Comparison of ENCODE assay signal across 1 cellular context in the genomic region with DNA sequence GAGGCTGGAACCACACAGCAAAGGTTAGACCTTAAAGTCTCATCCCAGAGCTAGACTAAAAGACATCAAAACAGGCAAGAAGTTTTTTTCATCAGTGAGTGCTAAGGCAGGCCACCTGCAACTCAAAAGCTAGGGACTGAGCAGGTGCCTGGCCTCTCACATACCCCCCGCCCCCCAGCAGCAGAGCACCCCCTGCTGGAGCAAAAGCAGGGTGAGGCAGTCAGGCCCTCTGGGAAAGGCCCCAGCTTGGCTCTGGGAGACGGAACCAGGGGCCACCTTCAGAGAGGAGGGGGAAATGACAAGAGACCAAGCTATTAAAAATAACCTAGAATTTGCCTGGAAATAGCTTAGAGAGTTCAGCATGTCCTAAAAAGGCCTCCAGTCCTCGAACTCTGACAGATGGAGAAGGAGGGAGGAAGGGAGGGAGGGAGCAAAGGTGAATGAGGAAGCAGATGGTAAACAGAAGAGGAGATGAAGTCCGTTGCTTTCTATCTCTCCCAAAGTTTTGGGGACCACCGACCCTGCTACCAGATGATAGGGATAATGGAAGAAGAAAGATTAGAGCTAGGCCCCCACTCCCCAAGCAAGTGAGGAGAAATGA.
TF ChIP-seq lines count a peak whose summit lies in the region.

No MANE protein-coding gene starts in this region.

TF ChIP-seq in HEK293, 187 proteins besides CTCF, POLR2A, EP300 and RAD21 (continued from another document):
- TF ChIP-seq, protein P1, sequence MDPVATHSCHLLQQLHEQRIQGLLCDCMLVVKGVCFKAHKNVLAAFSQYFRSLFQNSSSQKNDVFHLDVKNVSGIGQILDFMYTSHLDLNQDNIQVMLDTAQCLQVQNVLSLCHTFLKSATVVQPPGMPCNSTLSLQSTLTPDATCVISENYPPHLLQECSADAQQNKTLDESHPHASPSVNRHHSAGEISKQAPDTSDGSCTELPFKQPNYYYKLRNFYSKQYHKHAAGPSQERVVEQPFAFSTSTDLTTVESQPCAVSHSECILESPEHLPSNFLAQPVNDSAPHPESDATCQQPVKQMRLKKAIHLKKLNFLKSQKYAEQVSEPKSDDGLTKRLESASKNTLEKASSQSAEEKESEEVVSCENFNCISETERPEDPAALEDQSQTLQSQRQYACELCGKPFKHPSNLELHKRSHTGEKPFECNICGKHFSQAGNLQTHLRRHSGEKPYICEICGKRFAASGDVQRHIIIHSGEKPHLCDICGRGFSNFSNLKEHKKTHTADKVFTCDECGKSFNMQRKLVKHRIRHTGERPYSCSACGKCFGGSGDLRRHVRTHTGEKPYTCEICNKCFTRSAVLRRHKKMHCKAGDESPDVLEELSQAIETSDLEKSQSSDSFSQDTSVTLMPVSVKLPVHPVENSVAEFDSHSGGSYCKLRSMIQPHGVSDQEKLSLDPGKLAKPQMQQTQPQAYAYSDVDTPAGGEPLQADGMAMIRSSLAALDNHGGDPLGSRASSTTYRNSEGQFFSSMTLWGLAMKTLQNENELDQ (tag by site-specific recombination; IDR thresholded peaks at IDR 0.05; ENCODE audit: low read depth): no peak
- no peak for TF ChIP-seq ZNF221 (tag by site-specific recombination; IDR thresholded peaks at IDR 0.05; ENCODE audit: borderline replicate concordance)
- no peak for TF ChIP-seq ZNF112 (tag by site-specific recombination; IDR thresholded peaks at IDR 0.05)
- TF ChIP-seq, protein P2, sequence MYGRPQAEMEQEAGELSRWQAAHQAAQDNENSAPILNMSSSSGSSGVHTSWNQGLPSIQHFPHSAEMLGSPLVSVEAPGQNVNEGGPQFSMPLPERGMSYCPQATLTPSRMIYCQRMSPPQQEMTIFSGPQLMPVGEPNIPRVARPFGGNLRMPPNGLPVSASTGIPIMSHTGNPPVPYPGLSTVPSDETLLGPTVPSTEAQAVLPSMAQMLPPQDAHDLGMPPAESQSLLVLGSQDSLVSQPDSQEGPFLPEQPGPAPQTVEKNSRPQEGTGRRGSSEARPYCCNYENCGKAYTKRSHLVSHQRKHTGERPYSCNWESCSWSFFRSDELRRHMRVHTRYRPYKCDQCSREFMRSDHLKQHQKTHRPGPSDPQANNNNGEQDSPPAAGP (tag by site-specific recombination; IDR thresholded peaks at IDR 0.05): no peak
- TF ChIP-seq ZNF701 (tag by site-specific recombination; IDR thresholded peaks at IDR 0.05): no peak
- no peak for TF ChIP-seq ZNF510 (tag by site-specific recombination; IDR thresholded peaks at IDR 0.05; ENCODE audit: insufficient replicate concordance)
- TF ChIP-seq ZNF394 (tag by site-specific recombination; IDR thresholded peaks at IDR 0.05; ENCODE audit: borderline replicate concordance): no peak
- TF ChIP-seq ZNF558 (tag by site-specific recombination; IDR thresholded peaks at IDR 0.05): no peak
- peak; percentile 60 for TF ChIP-seq ZNF366 (tag by site-specific recombination; conservative IDR thresholded peaks at IDR 0.05)
- TF ChIP-seq TSHZ1 (tag by site-specific recombination; IDR thresholded peaks at IDR 0.05; ENCODE audit: borderline replicate concordance): no peak
- TF ChIP-seq YY2 (tag by site-specific recombination; IDR thresholded peaks at IDR 0.05): no peak
- no peak for TF ChIP-seq ZBTB11 (tag by site-specific recombination; conservative IDR thresholded peaks at IDR 0.05; ENCODE audit: low read depth)
- 0 out of 2 replicates have a peak, but pooled peaks have one; percentile 11 for TF ChIP-seq ZNF654 (tag by site-specific recombination; IDR thresholded peaks at IDR 0.05; ENCODE audit: low read depth)
- peak; percentile 65 for TF ChIP-seq ZBTB48 (tag by site-specific recombination; IDR thresholded peaks at IDR 0.05)
- TF ChIP-seq ZNF76 (tag by site-specific recombination; IDR thresholded peaks at IDR 0.05; ENCODE audit: borderline replicate concordance, low read depth): peak; percentile 44; the same call in 1 of the 2 replicates
TF ChIP-seq in HEK293: peak in this region for 4.
